Comparison of ENCODE assay signal across 8 cellular contexts in the genomic region with DNA sequence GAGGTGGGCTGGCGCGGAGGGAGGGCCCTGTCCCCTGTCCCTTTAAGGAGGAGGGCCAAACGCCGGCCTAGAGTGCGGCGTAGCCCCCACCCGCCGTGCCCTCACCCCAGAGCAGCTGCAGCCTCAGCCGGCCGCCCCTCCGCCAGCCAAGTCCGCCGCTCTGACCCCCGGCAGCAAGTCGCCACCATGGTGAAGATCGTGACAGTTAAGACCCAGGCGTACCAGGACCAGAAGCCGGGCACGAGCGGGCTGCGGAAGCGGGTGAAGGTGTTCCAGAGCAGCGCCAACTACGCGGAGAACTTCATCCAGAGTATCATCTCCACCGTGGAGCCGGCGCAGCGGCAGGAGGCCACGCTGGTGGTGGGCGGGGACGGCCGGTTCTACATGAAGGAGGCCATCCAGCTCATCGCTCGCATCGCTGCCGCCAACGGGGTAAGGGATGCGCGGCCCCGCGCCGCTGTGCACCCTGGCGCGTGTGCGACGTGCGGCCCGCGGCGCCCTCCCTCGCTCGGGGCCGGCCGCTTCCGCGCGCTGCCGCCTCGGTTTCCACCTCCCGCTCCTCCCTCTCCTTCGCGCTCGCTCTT. TPM values are rescaled to one million over a fixed set of nuclear protein-coding genes. Genes with fewer than 3 reads are reported as not detected.
A peak's percentile ranks its signal among the peaks of the same experiment; 100 is the strongest.
DNase-seq lines count a peak whose midpoint lies in the region; ATAC-seq and TF ChIP-seq lines count a peak whose summit lies in the region.

Gene PGM1, plus strand, starts transcription at position 109 of the 584 bp plus-strand sequence. Its CDS starts 78 bp downstream, at position 187.

- ATAC-seq in GM21528 (IDR thresholded peaks at IDR 0.05; ENCODE audit: low FRiP score, unreplicated experiment) = peak; percentile 88
- ATAC-seq in stimulated activated naive CD8-positive, alpha-beta T cell treated with anti-CD3 and anti-CD28 coated beads, Interleukin-15, amount 100 ng/mL, for 72 hours = peak; percentile 90

- H3K36me3 Mint-ChIP-seq in nephron progenitor cell (ENCODE audit: low read depth) = peaks cover 20% of the 10 kb centered on the region

- peak within 1 kb of the TSS; percentile 92 for H3K27ac Mint-ChIP-seq in nephron progenitor cell
- peak within 1 kb of the TSS; percentile 98 for H3K27ac Mint-ChIP-seq in stimulated activated naive CD8-positive, alpha-beta T cell treated with anti-CD3 and anti-CD28 coated beads, Interleukin-15, amount 100 ng/mL, for 72 hours

- peak within 1 kb of the TSS; percentile 86 for H3K4me3 ChIP-seq in fibroblast of the aortic adventitia (ENCODE audit: low read depth, low read length)

- DNase-seq in DMS153 treated with DMSO at 0.1 percent for 48 hours (lab: John Stamatoyannopoulos, UW; ENCODE audit: unreplicated experiment) (peak; percentile 42), HuH-7.5 (ENCODE audit: low spot score) (peak; percentile 44), RKO (ENCODE audit: low spot score) (peak; percentile 79), fibroblast of the aortic adventitia (ENCODE audit: low read depth) (peak; percentile 63), nephron progenitor cell (peak; percentile 85)
- peak; percentile 66 for DNase-seq in activated T-helper 9 cell treated with anti-CD3 and anti-CD28 coated beads, Interleukin-2, amount 50 U/mL, for 16 hours (ENCODE audit: low read depth)
- peak; percentile 77 to 80 for DNase-seq in stimulated activated naive CD8-positive, alpha-beta T cell treated with anti-CD3 and anti-CD28 coated beads, Interleukin-15, amount 100 ng/mL, for 72 hours

- TF ChIP-seq CTCF in fibroblast of the aortic adventitia (IDR thresholded peaks at IDR 0.05; ENCODE audit: insufficient read depth, low read length) = no peak
- TF ChIP-seq CTCF in nephron progenitor cell (IDR thresholded peaks at IDR 0.05) = no peak

- H3K27me3 Mint-ChIP-seq in nephron progenitor cell (ENCODE audit: low read depth, poor library complexity) = peaks cover 14% of the 10 kb centered on the region
- no peaks in the 10 kb centered on the region for H3K27me3 Mint-ChIP-seq in stimulated activated naive CD8-positive, alpha-beta T cell treated with anti-CD3 and anti-CD28 coated beads, Interleukin-15, amount 100 ng/mL, for 72 hours

- H3K4me3 Mint-ChIP-seq in nephron progenitor cell = peak within 1 kb of the TSS; percentile 91
- H3K4me3 Mint-ChIP-seq in stimulated activated naive CD8-positive, alpha-beta T cell treated with anti-CD3 and anti-CD28 coated beads, Interleukin-15, amount 100 ng/mL, for 72 hours = peak within 1 kb of the TSS; percentile 96 to 97

- no peaks in the 10 kb centered on the region for H3K9me3 Mint-ChIP-seq in nephron progenitor cell
- H3K9me3 Mint-ChIP-seq in stimulated activated naive CD8-positive, alpha-beta T cell treated with anti-CD3 and anti-CD28 coated beads, Interleukin-15, amount 100 ng/mL, for 72 hours = no peaks in the 10 kb centered on the region

- H3K4me1 Mint-ChIP-seq in nephron progenitor cell = peaks cover 22% of the 10 kb centered on the region
- H3K4me1 Mint-ChIP-seq in stimulated activated naive CD8-positive, alpha-beta T cell treated with anti-CD3 and anti-CD28 coated beads, Interleukin-15, amount 100 ng/mL, for 72 hours = peaks cover 37% of the 10 kb centered on the region

RNA-seq across cellular contexts. Expression of gene PGM1, which starts in this region (rescaled TPM):
- total RNA-seq in fibroblast of the aortic adventitia (ENCODE audit: low replicate concordance) = 52.4 and 83.5 TPM in 2 replicates

Comparison
In these comparisons a context has a peak if more than half of its experiments do, and no peak if none do; other contexts are left out.
1. Peak in every context shown above with its lines: DNase-seq, ATAC-seq and H3K4me3 ChIP-seq.